ENCODE assay signal across 15 cellular contexts in the genomic region with DNA sequence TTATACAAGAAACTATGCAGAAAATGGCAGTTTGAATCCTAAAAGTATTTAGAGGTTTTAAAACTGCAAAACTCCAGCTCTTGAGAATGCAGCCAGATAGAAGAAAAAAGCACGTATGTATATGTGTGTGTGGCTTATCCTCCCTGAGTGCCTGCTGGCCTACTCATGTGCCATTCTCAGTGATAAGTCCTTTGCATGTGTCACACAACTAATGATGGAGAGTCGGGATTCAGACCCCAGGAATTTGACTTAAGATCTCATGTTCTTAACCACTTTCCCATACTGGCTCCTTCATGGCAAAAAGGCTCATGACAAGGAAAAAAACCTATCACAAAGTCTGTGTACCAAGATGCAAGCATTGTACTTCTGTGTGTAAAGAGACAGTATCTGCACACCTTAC.
"Had no signal": no experiment of that assay in that cellular context is flagged by ENCODE, and none has a peak within 500 bp of the region (broad histone marks: within the 10 kb centered on the region; RNA-seq: fewer than 3 reads in every experiment).

No MANE protein-coding gene starts in this region.

- H3K9me3 Mint-ChIP-seq: activated naive CD4-positive, alpha-beta T cell treated with anti-CD3 and anti-CD28 coated beads, Interleukin-2, amount 50 U/mL, for 72 hours; central memory CD8-positive, alpha-beta T cell; T-cell had no signal

- H3K27ac ChIP-seq: brain microvascular endothelial cell, coronary artery, esophagus muscularis mucosa, left ventricle myocardium inferior, prostate gland, tibial artery, uterus had no signal

- ATAC-seq: activated naive CD4-positive, alpha-beta T cell treated with anti-CD3 and anti-CD28 coated beads, Interleukin-2, amount 50 U/mL, for 72 hours; right cardiac atrium; T-cell had no signal

- DNase-seq: activated CD4-positive, alpha-beta T cell treated with anti-CD3 and anti-CD28 coated beads for 1 hour; activated CD4-positive, alpha-beta T cell treated with anti-CD3 and anti-CD28 coated beads, Interleukin-2, amount 50 U/mL, for 4 hours; brain microvascular endothelial cell; left ventricle myocardium inferior; right cardiac atrium; small intestine; T-cell; T1000; tibial artery; uterus had no signal

- H3K4me3 ChIP-seq: coronary artery, esophagus muscularis mucosa, left ventricle myocardium inferior, prostate gland, tibial artery, uterus had no signal

- H3K4me3 Mint-ChIP-seq: central memory CD8-positive, alpha-beta T cell had no signal

- H3K9me3 ChIP-seq: esophagus muscularis mucosa, left ventricle myocardium inferior, prostate gland, tibial artery, uterus had no signal

- H3K27me3 Mint-ChIP-seq: central memory CD8-positive, alpha-beta T cell; T-cell had no signal

- H3K36me3 ChIP-seq: uterus had no signal

- H3K27me3 ChIP-seq: brain microvascular endothelial cell, esophagus muscularis mucosa, tibial artery, uterus had no signal

- H3K4me1 ChIP-seq: prostate gland, tibial artery, uterus had no signal
